Comparison of ENCODE assay signal across 15 cellular contexts in genomic region chr4:176838611-176839411, GRCh38. TPM values are rescaled to one million over a fixed set of nuclear protein-coding genes. Genes with fewer than 3 reads are reported as not detected.
DNase-seq lines count a peak whose midpoint lies in the region; TF ChIP-seq lines count a peak whose summit lies in the region.
"Had no signal": no experiment of that assay in that cellular context is flagged by ENCODE, and none has a peak within 500 bp of the region (broad histone marks: within the 10 kb centered on the region; RNA-seq: fewer than 3 reads in every experiment).

No MANE protein-coding gene starts in this region.

- in situ Hi-C loops in ACHN (cut with HindIII; ENCODE audit: low pct_ligation_motif_present, low pct_unique_long_range_greater_than_20kb, low sequenced_read_pairs) (no loop called here), astrocyte of the spinal cord (cut with HindIII; ENCODE audit: low sequenced_read_pairs) (no loop called here)

- no peaks in the 10 kb centered on the region for H3K4me1 ChIP-seq in left ventricle myocardium inferior

- intact Hi-C loops in left ventricle myocardium inferior (cut with micrococcal nuclease) = no loop called here

- H3K4me3 ChIP-seq in HFF-Myc (replicated peaks; ENCODE audit: low read depth, low read length) (no peak overlapping the region), astrocyte of the spinal cord (ENCODE audit: low read depth, low read length) (no peak overlapping the region), left ventricle myocardium inferior (no peak overlapping the region)

- DNase-seq in ACHN (peak; percentile 10), HFF-Myc (ENCODE audit: extremely low read depth, low read depth) (peak; percentile 63), astrocyte of the spinal cord (ENCODE audit: low read depth, low spot score) (peak; percentile 68), left ventricle myocardium inferior (peak; percentile 20), RPMI8226 (no peak), D341Med (ENCODE audit: low spot score) (no peak), ecto neural progenitor cell (ENCODE audit: low spot score) (no peak)
- no peak for DNase-seq in activated naive CD4-positive, alpha-beta T cell treated with Interleukin-2 at 50 U/mL for 16 hours
- DNase-seq: activated CD4-positive, alpha-beta memory T cell treated with anti-CD3 and anti-CD28 coated beads for 36 hours; activated effector memory CD4-positive, alpha-beta T cell treated with Interleukin-2 at 50 U/mL for 16 hours; DMS79 treated with DMSO at 0.1 percent for 48 hours; glutamatergic neuron; Kasumi-1; NCI-H2171 treated with DMSO at 0.1 percent for 48 hours; occipital lobe had no signal

- H3K36me3 ChIP-seq in left ventricle myocardium inferior = no peaks in the 10 kb centered on the region

- peak overlapping the region; percentile 73 for H3K27ac ChIP-seq in left ventricle myocardium inferior (replicated peaks)

- H3K27me3 ChIP-seq in left ventricle myocardium inferior (ENCODE audit: low read depth) = no peaks in the 10 kb centered on the region

- H3K9me3 ChIP-seq in left ventricle myocardium inferior (replicated peaks) = no peaks in the 10 kb centered on the region

- TF ChIP-seq CTCF in HFF-Myc (IDR thresholded peaks at IDR 0.05; ENCODE audit: low read depth, low read length, missing control alignments) = no peak
- no peak for TF ChIP-seq CTCF in astrocyte of the spinal cord (IDR thresholded peaks at IDR 0.05; ENCODE audit: low read depth, low read length)
- no peak for TF ChIP-seq CTCF in left ventricle myocardium inferior (IDR thresholded peaks at IDR 0.05; ENCODE audit: borderline replicate concordance)

RNA-seq across cellular contexts. Expression of gene VEGFC, which starts 46.1 kb away (rescaled TPM):
- total RNA-seq in left ventricle myocardium inferior = 7.5 TPM
- total RNA-seq: activated CD4-positive, alpha-beta memory T cell treated with anti-CD3 and anti-CD28 coated beads for 36 hours had no signal

Comparison
In these comparisons a context has a peak if more than half of its experiments do, and no peak if none do; other contexts are left out.
1. DNase-seq: peak in ACHN (single experiment), HFF-Myc (single experiment), astrocyte of the spinal cord (single experiment) and left ventricle myocardium inferior (single experiment); none in RPMI8226 (single experiment), D341Med (single experiment), ecto neural progenitor cell (single experiment) and activated naive CD4-positive, alpha-beta T cell treated with Interleukin-2 at 50 U/mL for 16 hours (single experiment).